ENCODE assay signal across 17 cellular contexts in the genomic region with DNA sequence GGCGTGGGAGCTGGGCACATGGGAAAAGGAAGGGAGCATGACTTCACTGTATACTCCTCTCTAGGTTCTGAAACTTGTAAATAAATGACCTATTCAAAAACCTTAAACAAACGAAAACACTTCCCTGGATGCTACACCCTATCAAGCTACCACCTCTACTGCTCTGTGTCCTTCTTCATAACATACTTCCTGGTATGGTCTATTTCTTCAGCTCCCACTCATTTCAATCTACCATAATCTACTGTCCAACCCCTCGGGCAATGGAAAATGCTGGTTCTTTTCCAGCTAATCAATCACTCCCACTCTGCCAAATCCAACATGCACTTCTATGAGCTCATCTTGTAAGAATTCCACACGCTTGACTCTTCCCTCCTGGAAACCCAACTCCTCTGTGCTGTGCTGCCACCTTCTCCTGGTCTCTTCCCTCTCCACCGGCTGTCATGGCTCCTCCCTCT. TPM values are rescaled to one million over a fixed set of nuclear protein-coding genes. Genes with fewer than 3 reads are reported as not detected.
A peak's percentile ranks its signal among the peaks of the same experiment; 100 is the strongest.
DNase-seq lines count a peak whose midpoint lies in the region; ATAC-seq, FAIRE-seq and TF ChIP-seq lines count a peak whose summit lies in the region.
"Had no signal": no experiment of that assay in that cellular context is flagged by ENCODE, and none has a peak within 500 bp of the region (broad histone marks: within the 10 kb centered on the region; RNA-seq: fewer than 3 reads in every experiment).

No MANE protein-coding gene starts in this region.

- no peaks in the 10 kb centered on the region for H3K27me3 Mint-ChIP-seq in activated naive CD8-positive, alpha-beta T cell treated with anti-CD3 and anti-CD28 coated beads, Interleukin-2, amount 50 U/mL, for 24 hours

- H3K36me3 ChIP-seq in SK-N-SH (replicated peaks in 1 of 2; ENCODE audit: control insufficient read depth in 1 of 2, insufficient read depth in 2 of 2, low read length in 1 of 2): peaks cover 35 to 76% of the 10 kb centered on the region in 2 experiments
- H3K36me3 ChIP-seq in keratinocyte (ENCODE audit: control insufficient read depth in 2 of 2, extremely low read depth in 1 of 2, insufficient read depth in 2 of 2, low read length in 2 of 2): peaks cover 7 to 9% of the 10 kb centered on the region in 2 experiments

- WGBS in SK-N-SH (ENCODE audit: low lambda C conversion rate): 83% methylated on average over 5 of the region's 5 CpGs

- CTCF ChIA-PET in SK-N-SH (lab: Yijun Ruan, JAX): interaction anchor here (0.9 to 1.5 kb wide), 2 partner anchors 13 to 319 kb away, joined by 4 read pairs; no protein-coding TSS in a partner anchor

- no peaks in the 10 kb centered on the region for H3K4me1 Mint-ChIP-seq in activated naive CD8-positive, alpha-beta T cell treated with anti-CD3 and anti-CD28 coated beads, Interleukin-2, amount 50 U/mL, for 24 hours

- peak; percentile 33; the same call in 2 of the 3 replicates for ATAC-seq in SK-N-SH treated with all-trans-retinoic acid at 6 μM for 48 hours
- ATAC-seq in GM21360 (IDR thresholded peaks at IDR 0.05; ENCODE audit: unreplicated experiment): no peak
- ATAC-seq in activated naive CD8-positive, alpha-beta T cell treated with anti-CD3 and anti-CD28 coated beads, Interleukin-2, amount 50 U/mL, for 24 hours: no peak

- H3K4me3 Mint-ChIP-seq in activated naive CD8-positive, alpha-beta T cell treated with anti-CD3 and anti-CD28 coated beads, Interleukin-2, amount 50 U/mL, for 24 hours: no peak overlapping the region

- peaks cover 89% of the 10 kb centered on the region for H3K36me3 Mint-ChIP-seq in activated naive CD8-positive, alpha-beta T cell treated with anti-CD3 and anti-CD28 coated beads, Interleukin-2, amount 50 U/mL, for 24 hours (ENCODE audit: low read depth)

- H3K9me2 ChIP-seq in SK-N-SH: no peaks in the 10 kb centered on the region

- dilution Hi-C loops in keratinocyte (cut with MboI; ENCODE audit: extremely low pct_ligation_motif_present, low sequenced_read_pairs): no loop called here

- DNase-seq in SK-N-SH (no peak), amniotic epithelial cell (ENCODE audit: low read depth) (peak; percentile 86), keratinocyte (ENCODE audit: low read depth, low spot score) (peak; percentile 77), urothelium cell line (ENCODE audit: low spot score) (peak; percentile 54), DMS153 treated with DMSO at 0.1 percent for 48 hours (lab: John Stamatoyannopoulos, UW; ENCODE audit: unreplicated experiment) (no peak)
- no peak for DNase-seq in activated naive CD8-positive, alpha-beta T cell treated with anti-CD3 and anti-CD28 coated beads, Interleukin-2, amount 50 U/mL, for 24 hours
- DNase-seq: aorta; COR-L47; effector CD8-positive, alpha-beta T cell; heart left ventricle; NCI-H2081 treated with DMSO at 0.1 percent for 48 hours; occipital lobe; spleen had no signal

- H3K27ac ChIP-seq in SK-N-SH (ENCODE audit: low read depth in 2 of 2, low read length in 1 of 2) (no peak overlapping the region), keratinocyte (ENCODE audit: control insufficient read depth, insufficient read depth, low read length) (no peak overlapping the region)
- H3K27ac ChIP-seq: 22Rv1, heart left ventricle, spleen, thoracic aorta had no signal

- POLR2A ChIA-PET in SK-N-SH (lab: Yijun Ruan, JAX): no interaction called here

- no peaks in the 10 kb centered on the region for H3F3A ChIP-seq in SK-N-SH (replicated peaks; ENCODE audit: insufficient read depth)

- H3K9me1 ChIP-seq in keratinocyte (ENCODE audit: control insufficient read depth, extremely low read depth, insufficient read depth, low read length): no peaks in the 10 kb centered on the region

- FAIRE-seq in keratinocyte (lab: Jason Lieb, UNC): peak; percentile 90
- no peak for FAIRE-seq in urothelium cell line (lab: Jason Lieb, UNC)

- H3K4me2 ChIP-seq in SK-N-SH (no peak overlapping the region), keratinocyte (ENCODE audit: control insufficient read depth, extremely low read depth, insufficient read depth, low read depth, low read length) (no peak overlapping the region)

- no peaks in the 10 kb centered on the region for H4K20me1 ChIP-seq in SK-N-SH (ENCODE audit: insufficient read depth)
- H4K20me1 ChIP-seq in keratinocyte (ENCODE audit: control insufficient read depth, extremely low read depth, insufficient read depth, low read length): no peaks in the 10 kb centered on the region

- no peaks in the 10 kb centered on the region for H3K4me1 ChIP-seq in SK-N-SH (ENCODE audit: control insufficient read depth in 1 of 2, insufficient read depth in 2 of 2, low read depth in 1 of 2, low read length in 1 of 2)
- peaks cover 10% of the 10 kb centered on the region for H3K4me1 ChIP-seq in keratinocyte (ENCODE audit: control insufficient read depth, extremely low read depth, insufficient read depth, low read length)
- H3K4me1 ChIP-seq: spleen had no signal

- no peak overlapping the region for H3K27ac Mint-ChIP-seq in activated naive CD8-positive, alpha-beta T cell treated with anti-CD3 and anti-CD28 coated beads, Interleukin-2, amount 50 U/mL, for 24 hours

- H3K9me3 ChIP-seq in SK-N-SH (no peaks in the 10 kb centered on the region), keratinocyte (ENCODE audit: control insufficient read depth, low read depth, low read length) (peaks cover 3% of the 10 kb centered on the region)

- H3K4me3 ChIP-seq in SK-N-SH (ENCODE audit: low read depth in 2 of 2, low read length in 1 of 2) (no peak overlapping the region), keratinocyte (ENCODE audit: control insufficient read depth in 2 of 3, extremely low read depth in 1 of 3, insufficient read depth in 2 of 3, low read depth in 1 of 3, low read length in 3 of 3) (no peak overlapping the region)
- H3K4me3 ChIP-seq: heart left ventricle, spleen, thoracic aorta had no signal

- H3K27me3 ChIP-seq in SK-N-SH (ENCODE audit: insufficient read depth) (no peaks in the 10 kb centered on the region), keratinocyte (ENCODE audit: control insufficient read depth, extremely low read depth, insufficient read depth, low read length) (no peaks in the 10 kb centered on the region)
- H3K27me3 ChIP-seq: heart left ventricle, spleen had no signal

- no peak for TF ChIP-seq EP300 in SK-N-SH (IDR thresholded peaks at IDR 0.05; ENCODE audit: borderline replicate concordance in 1 of 2, low read depth in 1 of 2, low read length in 1 of 2)

- H3K79me2 ChIP-seq in SK-N-SH (ENCODE audit: insufficient read depth) (peaks cover 10% of the 10 kb centered on the region; the same call in 1 of the 2 replicates), keratinocyte (ENCODE audit: control insufficient read depth, insufficient read depth, low read length) (no peaks in the 10 kb centered on the region)

- peaks cover 25% of the 10 kb centered on the region for H3K9me3 Mint-ChIP-seq in activated naive CD8-positive, alpha-beta T cell treated with anti-CD3 and anti-CD28 coated beads, Interleukin-2, amount 50 U/mL, for 24 hours

- no peak for TF ChIP-seq RAD21 in SK-N-SH (IDR thresholded peaks at IDR 0.05; ENCODE audit: low read length)

- no peak for TF ChIP-seq CTCF in SK-N-SH (IDR thresholded peaks at IDR 0.05)
- peak in 1 of 3 experiments; percentile 5 for TF ChIP-seq CTCF in keratinocyte (optimal IDR thresholded peaks at IDR 0.05 in 1 of 3, IDR thresholded peaks at IDR 0.05 in 1 of 3, conservative IDR thresholded peaks at IDR 0.05 in 1 of 3; ENCODE audit: extremely low read depth in 1 of 3, insufficient read depth in 2 of 3, low read length in 3 of 3)

- H2AFZ ChIP-seq in SK-N-SH (ENCODE audit: low read depth): no peak overlapping the region
- no peak overlapping the region for H2AFZ ChIP-seq in keratinocyte (ENCODE audit: control insufficient read depth, low read length)

- H3K9ac ChIP-seq in SK-N-SH (no peak overlapping the region), keratinocyte (ENCODE audit: control insufficient read depth, extremely low read depth, insufficient read depth, low read length) (no peak overlapping the region)

TF ChIP-seq in SK-N-SH treated with all-trans-retinoic acid at 6 μM for 48 hours, 23 proteins besides CTCF, POLR2A, EP300 and RAD21 (continues in another document):
- TF ChIP-seq, protein P1, sequence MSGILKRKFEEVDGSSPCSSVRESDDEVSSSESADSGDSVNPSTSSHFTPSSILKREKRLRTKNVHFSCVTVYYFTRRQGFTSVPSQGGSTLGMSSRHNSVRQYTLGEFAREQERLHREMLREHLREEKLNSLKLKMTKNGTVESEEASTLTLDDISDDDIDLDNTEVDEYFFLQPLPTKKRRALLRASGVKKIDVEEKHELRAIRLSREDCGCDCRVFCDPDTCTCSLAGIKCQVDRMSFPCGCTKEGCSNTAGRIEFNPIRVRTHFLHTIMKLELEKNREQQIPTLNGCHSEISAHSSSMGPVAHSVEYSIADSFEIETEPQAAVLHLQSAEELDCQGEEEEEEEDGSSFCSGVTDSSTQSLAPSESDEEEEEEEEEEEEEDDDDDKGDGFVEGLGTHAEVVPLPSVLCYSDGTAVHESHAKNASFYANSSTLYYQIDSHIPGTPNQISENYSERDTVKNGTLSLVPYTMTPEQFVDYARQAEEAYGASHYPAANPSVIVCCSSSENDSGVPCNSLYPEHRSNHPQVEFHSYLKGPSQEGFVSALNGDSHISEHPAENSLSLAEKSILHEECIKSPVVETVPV (CRISPR knock-in tag; IDR thresholded peaks at IDR 0.05): no peak

TF ChIP-seq in SK-N-SH, 30 proteins besides CTCF, POLR2A, EP300 and RAD21 (continues in another document):
- TF ChIP-seq, protein P2, sequence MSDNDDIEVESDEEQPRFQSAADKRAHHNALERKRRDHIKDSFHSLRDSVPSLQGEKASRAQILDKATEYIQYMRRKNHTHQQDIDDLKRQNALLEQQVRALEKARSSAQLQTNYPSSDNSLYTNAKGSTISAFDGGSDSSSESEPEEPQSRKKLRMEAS (IDR thresholded peaks at IDR 0.05; ENCODE audit: low read depth): no peak
- no peak for TF ChIP-seq JUND (IDR thresholded peaks at IDR 0.05)

RNA-seq across cellular contexts. Expression of a gene that starts 42.4 kb away (rescaled TPM):
- polyA plus RNA-seq in SK-N-SH (2012; rRNA removed): 52.9 and 65.3 TPM in 2 replicates
- 40.4 and 50.6 TPM in 2 replicates for polyA plus RNA-seq in SK-N-SH (2012; cell fraction: cytosol; rRNA removed)
- 56.5 and 61.3 TPM in 2 replicates for polyA plus RNA-seq in SK-N-SH (2012; cell fraction: nucleus; rRNA removed)
- polyA plus RNA-seq in keratinocyte: 36.9 to 62.1 TPM (median 38.3 TPM) in 3 replicates
- polyA plus RNA-seq in keratinocyte (2011; ENCODE audit: low read depth): 54.4 TPM
- 43.4 and 52.3 TPM in 2 replicates for polyA plus RNA-seq in keratinocyte (2011; cell fraction: cytosol; rRNA removed)
- 58.6 and 64.9 TPM in 2 replicates for polyA plus RNA-seq in keratinocyte (2011; cell fraction: nucleus; rRNA removed)
- 60.0 and 75.0 TPM in 2 replicates for polyA plus RNA-seq in keratinocyte (2012; ENCODE audit: low replicate concordance)
- polyA minus RNA-seq in keratinocyte: 213 to 443 TPM (median 219 TPM) in 3 replicates
- polyA minus RNA-seq in keratinocyte (2011; cell fraction: cytosol; rRNA and poly(A)+ RNA removed): 197 TPM
- 115 and 161 TPM in 2 replicates for polyA minus RNA-seq in keratinocyte (2011; cell fraction: nucleus; rRNA and poly(A)+ RNA removed)

Comparison
In these comparisons a context has a peak if more than half of its experiments do, and no peak if none do; other contexts are left out.
1. DNase-seq: peak in amniotic epithelial cell (single experiment), keratinocyte (single experiment) and urothelium cell line (single experiment); none in SK-N-SH (single experiment), DMS153 treated with DMSO at 0.1 percent for 48 hours (single experiment) and activated naive CD8-positive, alpha-beta T cell treated with anti-CD3 and anti-CD28 coated beads, Interleukin-2, amount 50 U/mL, for 24 hours (single experiment).